12 cellular contexts compared by ENCODE assay signal in the genomic region with DNA sequence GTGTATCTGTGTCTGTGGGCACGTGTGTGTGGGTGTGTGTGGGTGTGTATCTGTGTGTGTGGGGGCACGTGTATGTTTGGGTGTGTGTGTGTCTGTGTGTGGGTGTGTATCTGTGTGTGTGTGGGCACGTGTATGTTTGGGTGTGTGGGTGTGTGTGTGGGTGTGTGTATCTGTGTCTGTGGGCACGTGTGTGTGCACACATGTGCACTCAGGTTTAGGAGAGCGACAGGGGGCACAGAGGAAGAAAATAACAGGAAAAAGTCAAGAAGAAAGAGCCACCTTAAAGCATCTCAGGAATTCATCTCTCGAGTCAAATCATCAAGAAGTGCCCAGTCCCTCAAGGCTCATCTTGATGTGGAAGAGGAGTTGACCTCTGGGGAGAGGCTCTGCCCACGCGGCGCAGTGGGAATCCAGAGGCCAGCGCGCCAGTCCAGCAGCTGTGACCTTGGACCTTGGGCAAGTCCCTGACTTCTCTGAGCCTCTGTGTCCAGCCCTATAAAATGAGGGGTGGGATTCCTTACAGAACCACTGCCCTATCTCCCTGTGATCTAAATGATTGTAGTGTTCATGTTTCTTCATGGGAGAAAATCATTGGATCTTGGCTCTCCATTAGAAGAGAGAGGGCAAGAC.
DNase-seq lines count a peak whose midpoint lies in the region; ATAC-seq, FAIRE-seq and TF ChIP-seq lines count a peak whose summit lies in the region.
"Had no signal": no experiment of that assay in that cellular context is flagged by ENCODE, and none has a peak within 500 bp of the region (broad histone marks: within the 10 kb centered on the region; RNA-seq: fewer than 3 reads in every experiment).

No MANE protein-coding gene starts in this region.

- peaks cover 2 to 8% of the 10 kb centered on the region in 2 donors for H3K4me1 ChIP-seq in esophagus (ENCODE audit: control insufficient read depth in 2 of 2, insufficient read depth in 2 of 2, low read length in 1 of 2)
- peaks cover 0 to 6% of the 10 kb centered on the region in 2 donors for H3K4me1 ChIP-seq in mucosa of rectum (ENCODE audit: control insufficient read depth in 2 of 2, insufficient read depth in 2 of 2, low read length in 2 of 2)
- H3K4me1 ChIP-seq in upper lobe of left lung, result peaks cover 20 to 29% (median 26%) of the 10 kb centered on the region in 4 donors

- TF ChIP-seq CTCF in upper lobe of left lung (IDR thresholded peaks at IDR 0.05) (no peak), GM13976 (IDR thresholded peaks at IDR 0.05; ENCODE audit: borderline replicate concordance, control extremely low read depth, extremely low read depth, insufficient read depth, missing control alignments) (no peak), WTC11 (IDR thresholded peaks at IDR 0.05) (no peak)

- POLR2A ChIA-PET in WTC11 (lab: Charles Lee), result no interaction called here

- no peak for ATAC-seq in upper lobe of left lung (ENCODE audit: low FRiP score in 2 of 2)
- no peak for ATAC-seq in WTC11

- H3K9ac ChIP-seq in mucosa of rectum (ENCODE audit: low read depth in 1 of 2, low read length in 2 of 2), result no peak overlapping the region

- CTCF ChIA-PET in WTC11 (lab: Charles Lee), result no interaction called here

- WGBS in esophagus, 2 donors, result 80 to 82% methylated on average over 9 to 10 of the region's 11 CpGs
- 69 to 70% methylated on average over 10 to 11 of the region's 11 CpGs for WGBS in upper lobe of left lung, 2 donors

- peaks cover 23% of the 10 kb centered on the region for H3K36me3 Mint-ChIP-seq in activated CD4-positive, alpha-beta T cell treated with anti-CD3 and anti-CD28 coated beads, Interleukin-2, amount 10 ng/mL, durations not matched to agents 24 days and 14 days (ENCODE audit: low read depth)
- H3K36me3 Mint-ChIP-seq in WTC11, result no peaks in the 10 kb centered on the region

- peak overlapping the region; percentile 90 for H3K27ac Mint-ChIP-seq in activated CD4-positive, alpha-beta T cell treated with anti-CD3 and anti-CD28 coated beads, Interleukin-2, amount 10 ng/mL, durations not matched to agents 24 days and 14 days
- H3K27ac Mint-ChIP-seq in WTC11, result no peak overlapping the region

- no peak for TF ChIP-seq EP300 in upper lobe of left lung (IDR thresholded peaks at IDR 0.05)

- H3K36me3 ChIP-seq in esophagus (ENCODE audit: control insufficient read depth in 2 of 2, insufficient read depth in 2 of 2, low read length in 1 of 2) (peaks cover 0 to 4% of the 10 kb centered on the region in 2 donors), mucosa of rectum (ENCODE audit: control insufficient read depth in 2 of 2, insufficient read depth in 2 of 2, low read length in 2 of 2) (no peaks in the 10 kb centered on the region), upper lobe of left lung (peaks cover 0 to 29% (median 8%) of the 10 kb centered on the region in 4 donors)

- TF ChIP-seq POLR2A in upper lobe of left lung (IDR thresholded peaks at IDR 0.05), result no peak

- no peak for FAIRE-seq in RCC 7860 (lab: Jason Lieb, UNC)
- FAIRE-seq: A204.1 had no signal

- in situ Hi-C loops in GM13976 (cut with MboI; ENCODE audit: low sequenced_read_pairs, unreplicated experiment), result no loop called here

- no peak overlapping the region for H3K4me3 ChIP-seq in esophagus (ENCODE audit: low read depth in 1 of 2, low read length in 2 of 2)
- no peak overlapping the region for H3K4me3 ChIP-seq in mucosa of rectum (ENCODE audit: low read length in 2 of 2)
- H3K4me3 ChIP-seq in upper lobe of left lung, result no peak overlapping the region

- peak overlapping the region; percentile 57 to 64 for H3K27ac ChIP-seq in esophagus (ENCODE audit: low read depth in 2 of 2, low read length in 1 of 2)
- peak overlapping the region; percentile 53 to 64 for H3K27ac ChIP-seq in mucosa of rectum (ENCODE audit: low read depth in 2 of 2, low read length in 2 of 2)
- peak overlapping the region; percentile 73 to 89 (median 86) for H3K27ac ChIP-seq in upper lobe of left lung

- H3K27me3 Mint-ChIP-seq in activated CD4-positive, alpha-beta T cell treated with anti-CD3 and anti-CD28 coated beads, Interleukin-2, amount 10 ng/mL, durations not matched to agents 24 days and 14 days, result peaks cover 2% of the 10 kb centered on the region
- no peaks in the 10 kb centered on the region for H3K27me3 Mint-ChIP-seq in WTC11 (ENCODE audit: low read depth)
- H3K27me3 Mint-ChIP-seq: progenitor cell of endocrine pancreas had no signal

- no peaks in the 10 kb centered on the region for H3K27me3 ChIP-seq in esophagus (ENCODE audit: control insufficient read depth in 1 of 2, insufficient read depth in 2 of 2, low read length in 2 of 2)
- no peaks in the 10 kb centered on the region for H3K27me3 ChIP-seq in mucosa of rectum (ENCODE audit: control insufficient read depth in 2 of 2, insufficient read depth in 2 of 2, low read length in 2 of 2)
- H3K27me3 ChIP-seq in upper lobe of left lung, result no peaks in the 10 kb centered on the region

- intact Hi-C loops in activated CD4-positive, alpha-beta T cell treated with anti-CD3 and anti-CD28 coated beads, Interleukin-2, amount 10 ng/mL, durations not matched to agents 24 days and 14 days (cut with micrococcal nuclease), result loop anchor here (5.0 kb wide), 1 partner anchor 87 kb away; no protein-coding TSS in a partner anchor

- H3K9me3 Mint-ChIP-seq in activated CD4-positive, alpha-beta T cell treated with anti-CD3 and anti-CD28 coated beads, Interleukin-2, amount 10 ng/mL, durations not matched to agents 24 days and 14 days, result peaks cover 8% of the 10 kb centered on the region
- no peaks in the 10 kb centered on the region for H3K9me3 Mint-ChIP-seq in WTC11

- no peak overlapping the region for H3K4me3 Mint-ChIP-seq in activated CD4-positive, alpha-beta T cell treated with anti-CD3 and anti-CD28 coated beads, Interleukin-2, amount 10 ng/mL, durations not matched to agents 24 days and 14 days
- no peak overlapping the region for H3K4me3 Mint-ChIP-seq in WTC11

- DNase-seq in activated CD4-positive, alpha-beta T cell treated with anti-CD3 and anti-CD28 coated beads, Interleukin-2, amount 10 ng/mL, durations not matched to agents 24 days and 14 days, result no peak
- no peak for DNase-seq in activated CD4-positive, alpha-beta T cell treated with anti-CD3 and anti-CD28 coated beads for 1 hour
- DNase-seq in upper lobe of left lung, result peak in 1 of 2 donors; percentile 63
- no peak for DNase-seq in GM13976 (ENCODE audit: low spot score)
- DNase-seq in RCC 7860 (ENCODE audit: low spot score), result no peak
- no peak for DNase-seq in WTC11 (ENCODE audit: low spot score)
- DNase-seq: NCI-H1092, NCI-H446 treated with DMSO at 0.1 percent for 48 hours had no signal

- H3K9me3 ChIP-seq in esophagus (ENCODE audit: control insufficient read depth in 2 of 2, insufficient read depth in 1 of 2, low read depth in 1 of 2, low read length in 1 of 2) (no peaks in the 10 kb centered on the region), mucosa of rectum (ENCODE audit: control insufficient read depth in 2 of 2, low read length in 2 of 2) (no peaks in the 10 kb centered on the region), upper lobe of left lung (no peaks in the 10 kb centered on the region)

- peaks cover 21% of the 10 kb centered on the region for H3K4me1 Mint-ChIP-seq in activated CD4-positive, alpha-beta T cell treated with anti-CD3 and anti-CD28 coated beads, Interleukin-2, amount 10 ng/mL, durations not matched to agents 24 days and 14 days
- no peaks in the 10 kb centered on the region for H3K4me1 Mint-ChIP-seq in WTC11

TF ChIP-seq in WTC11, 78 proteins besides CTCF, POLR2A, EP300 and RAD21:
- no peak for TF ChIP-seq ZNF232 (CRISPR knock-in tag; IDR thresholded peaks at IDR 0.05)
- TF ChIP-seq, protein P1, sequence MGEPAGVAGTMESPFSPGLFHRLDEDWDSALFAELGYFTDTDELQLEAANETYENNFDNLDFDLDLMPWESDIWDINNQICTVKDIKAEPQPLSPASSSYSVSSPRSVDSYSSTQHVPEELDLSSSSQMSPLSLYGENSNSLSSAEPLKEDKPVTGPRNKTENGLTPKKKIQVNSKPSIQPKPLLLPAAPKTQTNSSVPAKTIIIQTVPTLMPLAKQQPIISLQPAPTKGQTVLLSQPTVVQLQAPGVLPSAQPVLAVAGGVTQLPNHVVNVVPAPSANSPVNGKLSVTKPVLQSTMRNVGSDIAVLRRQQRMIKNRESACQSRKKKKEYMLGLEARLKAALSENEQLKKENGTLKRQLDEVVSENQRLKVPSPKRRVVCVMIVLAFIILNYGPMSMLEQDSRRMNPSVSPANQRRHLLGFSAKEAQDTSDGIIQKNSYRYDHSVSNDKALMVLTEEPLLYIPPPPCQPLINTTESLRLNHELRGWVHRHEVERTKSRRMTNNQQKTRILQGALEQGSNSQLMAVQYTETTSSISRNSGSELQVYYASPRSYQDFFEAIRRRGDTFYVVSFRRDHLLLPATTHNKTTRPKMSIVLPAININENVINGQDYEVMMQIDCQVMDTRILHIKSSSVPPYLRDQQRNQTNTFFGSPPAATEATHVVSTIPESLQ (CRISPR knock-in tag; IDR thresholded peaks at IDR 0.05), result no peak
- no peak for TF ChIP-seq NFYB (CRISPR knock-in tag; conservative IDR thresholded peaks at IDR 0.05; ENCODE audit: low read depth)
